Comparison of ENCODE assay signal across 8 cellular contexts in the genomic region with DNA sequence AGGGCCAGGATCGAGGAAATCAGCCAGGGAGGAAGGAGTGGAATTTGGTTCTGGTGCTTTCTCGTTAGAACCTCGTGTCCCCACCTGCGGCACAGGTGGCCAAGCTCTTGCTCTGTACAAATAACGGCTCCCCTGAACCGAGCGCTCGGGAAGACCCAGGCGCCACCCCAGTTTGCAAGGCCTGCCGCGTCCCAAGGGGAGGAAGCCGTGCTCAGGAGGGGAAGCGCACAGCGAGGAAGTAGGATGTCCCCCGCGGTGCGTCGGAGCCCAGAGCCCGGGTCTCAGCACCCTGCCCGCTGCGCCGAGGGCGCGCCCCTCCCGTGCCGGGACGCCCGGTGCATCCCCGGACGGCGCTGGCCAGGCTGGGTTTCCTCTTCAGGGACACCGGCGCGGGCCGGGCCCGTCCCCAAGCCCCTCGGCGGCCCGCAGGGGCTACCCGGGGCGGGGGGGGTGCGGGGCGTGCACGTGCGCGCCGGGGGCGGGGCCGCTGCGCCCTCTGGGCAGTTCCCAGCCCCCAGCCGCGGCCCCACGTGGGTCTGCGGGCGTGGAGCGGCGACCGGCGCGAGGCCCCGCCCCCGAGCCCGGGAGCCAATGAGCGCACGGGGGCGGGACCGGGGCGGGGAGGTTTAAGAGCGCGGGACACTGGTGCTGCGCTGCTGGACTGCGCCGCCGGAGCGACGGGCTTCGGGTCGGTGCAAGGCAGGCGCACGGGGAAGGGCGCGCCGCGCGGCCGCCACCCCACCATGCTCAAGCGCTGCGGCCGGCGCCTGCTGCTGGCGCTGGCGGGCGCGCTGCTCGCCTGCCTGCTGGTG. TPM values are rescaled to one million over a fixed set of nuclear protein-coding genes. Genes with fewer than 3 reads are reported as not detected.
DNase-seq lines count a peak whose midpoint lies in the region; ATAC-seq lines count a peak whose summit lies in the region.

A gene with protein sequence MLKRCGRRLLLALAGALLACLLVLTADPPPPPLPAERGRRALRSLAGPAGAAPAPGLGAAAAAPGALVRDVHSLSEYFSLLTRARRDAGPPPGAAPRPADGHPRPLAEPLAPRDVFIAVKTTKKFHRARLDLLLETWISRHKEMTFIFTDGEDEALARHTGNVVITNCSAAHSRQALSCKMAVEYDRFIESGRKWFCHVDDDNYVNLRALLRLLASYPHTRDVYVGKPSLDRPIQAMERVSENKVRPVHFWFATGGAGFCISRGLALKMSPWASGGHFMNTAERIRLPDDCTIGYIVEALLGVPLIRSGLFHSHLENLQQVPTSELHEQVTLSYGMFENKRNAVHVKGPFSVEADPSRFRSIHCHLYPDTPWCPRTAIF (plus strand): TSS at position 656 of the 812 bp plus-strand sequence. CDS start 88 bp downstream, at position 744.

- peak; percentile 97 for DNase-seq in DMS53 (lab: John Stamatoyannopoulos, UW)
- DNase-seq in DMS53 treated with DMSO at 0.1 percent for 48 hours (lab: John Stamatoyannopoulos, UW; ENCODE audit: unreplicated experiment), result no peak
- peak; percentile 82 for DNase-seq in NCI-H2029 (lab: John Stamatoyannopoulos, UW)
- DNase-seq in T1000 (lab: John Stamatoyannopoulos, UW), result peak; percentile 82
- peak; percentile 97 for DNase-seq in astrocyte of the hippocampus (ENCODE audit: low read depth, low spot score)
- peak in 49 of 51 donors; percentile 22 to 94 (median 76) for DNase-seq in hypothalamus (lab: John Stamatoyannopoulos, UW)
- DNase-seq in sciatic nerve (ENCODE audit: low spot score), result peak; percentile 92

- intact Hi-C loops in sciatic nerve (cut with DNase I), result no loop called here

- peak; percentile 74 for ATAC-seq in HG02884 (IDR thresholded peaks at IDR 0.05; ENCODE audit: unreplicated experiment)
- ATAC-seq in sciatic nerve, result peak; percentile 90

RNA-seq across cellular contexts. Expression of the gene that starts here (rescaled TPM):
- 20.1 TPM for total RNA-seq in sciatic nerve
